1 cellular context compared by ENCODE assay signal in genomic region chr14:68463705-68464104, GRCh38.
TF ChIP-seq lines count a peak whose summit lies in the region.

No MANE protein-coding gene starts in this region.

TF ChIP-seq in A549, 52 proteins besides CTCF, POLR2A, EP300 and RAD21 (continued from another document):
- TF ChIP-seq, protein P1, sequence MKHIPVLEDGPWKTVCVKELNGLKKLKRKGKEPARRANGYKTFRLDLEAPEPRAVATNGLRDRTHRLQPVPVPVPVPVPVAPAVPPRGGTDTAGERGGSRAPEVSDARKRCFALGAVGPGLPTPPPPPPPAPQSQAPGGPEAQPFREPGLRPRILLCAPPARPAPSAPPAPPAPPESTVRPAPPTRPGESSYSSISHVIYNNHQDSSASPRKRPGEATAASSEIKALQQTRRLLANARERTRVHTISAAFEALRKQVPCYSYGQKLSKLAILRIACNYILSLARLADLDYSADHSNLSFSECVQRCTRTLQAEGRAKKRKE (CRISPR knock-in tag; IDR thresholded peaks at IDR 0.05; ENCODE audit: low read depth) = no peak
- no peak for TF ChIP-seq NFE2L2 (conservative IDR thresholded peaks at IDR 0.05; ENCODE audit: low read length)
- TF ChIP-seq RARB (CRISPR knock-in tag; IDR thresholded peaks at IDR 0.05) = no peak
- peak; percentile 74 for TF ChIP-seq HDAC2 (IDR thresholded peaks at IDR 0.05)
- TF ChIP-seq KDM1A (IDR thresholded peaks at IDR 0.05; ENCODE audit: low read depth) = peak; percentile 87; the same call in 1 of the 2 replicates
- TF ChIP-seq CEBPB (IDR thresholded peaks at IDR 0.05) = peak in 1 of 2 experiments; percentile 65; a peak in 2 of 4 replicates
- TF ChIP-seq, protein P2, sequence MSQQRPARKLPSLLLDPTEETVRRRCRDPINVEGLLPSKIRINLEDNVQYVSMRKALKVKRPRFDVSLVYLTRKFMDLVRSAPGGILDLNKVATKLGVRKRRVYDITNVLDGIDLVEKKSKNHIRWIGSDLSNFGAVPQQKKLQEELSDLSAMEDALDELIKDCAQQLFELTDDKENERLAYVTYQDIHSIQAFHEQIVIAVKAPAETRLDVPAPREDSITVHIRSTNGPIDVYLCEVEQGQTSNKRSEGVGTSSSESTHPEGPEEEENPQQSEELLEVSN (IDR thresholded peaks at IDR 0.05; ENCODE audit: borderline replicate concordance, low read depth) = no peak
- TF ChIP-seq USF2 (IDR thresholded peaks at IDR 0.05) = no peak
- peak; percentile 31; the same call in 1 of the 2 replicates for TF ChIP-seq GATA3 (IDR thresholded peaks at IDR 0.05; ENCODE audit: borderline replicate concordance)
- TF ChIP-seq EHF (CRISPR knock-in tag; IDR thresholded peaks at IDR 0.05) = 0 out of 2 replicates have a peak, but pooled peaks have one; percentile 28
- peak; percentile 14; the same call in 2 of the 3 replicates for TF ChIP-seq SMC3 (IDR thresholded peaks at IDR 0.05)
- TF ChIP-seq MYC (IDR thresholded peaks at IDR 0.05; ENCODE audit: borderline replicate concordance, low read length) = no peak
